Comparison of ENCODE assay signal across 23 cellular contexts in genomic region chr2:102117488-102117887, GRCh38. TPM values are rescaled to one million over a fixed set of nuclear protein-coding genes. Genes with fewer than 3 reads are reported as not detected.
DNase-seq lines count a peak whose midpoint lies in the region; ATAC-seq and TF ChIP-seq lines count a peak whose summit lies in the region.
"Had no signal": no experiment of that assay in that cellular context is flagged by ENCODE, and none has a peak within 500 bp of the region (broad histone marks: within the 10 kb centered on the region; RNA-seq: fewer than 3 reads in every experiment).

No MANE protein-coding gene starts in this region.

- no peak for DNase-seq in activated CD4-positive, alpha-beta memory T cell treated with anti-CD3 and anti-CD28 coated beads for 36 hours
- no peak for DNase-seq in activated CD4-positive, alpha-beta memory T cell treated with anti-CD3 and anti-CD28 coated beads, Interleukin-2, amount 10 ng/mL, durations not matched to agents 7 days and 5 days
- peak; percentile 91 to 96 for DNase-seq in SJSA1 (ENCODE audit: low read depth in 1 of 2, low spot score in 2 of 2)
- peak; percentile 37 for DNase-seq in fibroblast of the aortic adventitia (ENCODE audit: low read depth)
- DNase-seq in prostate gland (ENCODE audit: low spot score) = peak; percentile 68
- no peak for DNase-seq in left colon
- DNase-seq in gastrocnemius medialis = no peak
- no peak for DNase-seq in omental fat pad (ENCODE audit: low spot score)
- DNase-seq: caudate nucleus; effector CD4-positive, alpha-beta T cell; GOT3; Karpas-422; mesendoderm; natural killer cell; NCI-H1092 treated with DMSO at 0.1 percent for 48 hours; NCI-H69; PC-9; stimulated activated CD4-positive, alpha-beta T cell treated with anti-CD3 and anti-CD28 coated beads, Interleukin-4, amount 100 ng/mL, for 24 hours had no signal

- H3K4me1 ChIP-seq in SJSA1 (replicated peaks) = peaks cover 77% of the 10 kb centered on the region
- H3K4me1 ChIP-seq in prostate gland (replicated peaks) = peaks cover 26% of the 10 kb centered on the region
- H3K4me1 ChIP-seq in gastrocnemius medialis = peaks cover 44 to 75% of the 10 kb centered on the region in 2 donors

- no peaks in the 10 kb centered on the region for H3K9me3 Mint-ChIP-seq in activated CD4-positive, alpha-beta memory T cell treated with anti-CD3 and anti-CD28 coated beads for 36 hours
- no peaks in the 10 kb centered on the region for H3K9me3 Mint-ChIP-seq in activated CD4-positive, alpha-beta memory T cell treated with anti-CD3 and anti-CD28 coated beads, Interleukin-2, amount 10 ng/mL, durations not matched to agents 7 days and 5 days
- H3K9me3 Mint-ChIP-seq: natural killer cell had no signal

- no peaks in the 10 kb centered on the region for H3K36me3 ChIP-seq in SJSA1
- no peaks in the 10 kb centered on the region for H3K36me3 ChIP-seq in prostate gland
- no peaks in the 10 kb centered on the region for H3K36me3 ChIP-seq in gastrocnemius medialis
- H3K36me3 ChIP-seq: BLaER1 treated with 17β-estradiol and CSF1 and Interleukin-3, amounts not matched to agents 10 nM and 100 nM had no signal

- peaks cover 55% of the 10 kb centered on the region for H3K4me1 Mint-ChIP-seq in activated CD4-positive, alpha-beta memory T cell treated with anti-CD3 and anti-CD28 coated beads for 36 hours (ENCODE audit: low read depth)
- peaks cover 30% of the 10 kb centered on the region for H3K4me1 Mint-ChIP-seq in activated CD4-positive, alpha-beta memory T cell treated with anti-CD3 and anti-CD28 coated beads, Interleukin-2, amount 10 ng/mL, durations not matched to agents 7 days and 5 days
- H3K4me1 Mint-ChIP-seq: natural killer cell had no signal

- in situ Hi-C loops in gastrocnemius medialis (cut with MboI; ENCODE audit: low sequenced_read_pairs in 4 of 4) = no loop called here

- no peaks in the 10 kb centered on the region for H3K9me3 ChIP-seq in SJSA1 (replicated peaks)
- no peaks in the 10 kb centered on the region for H3K9me3 ChIP-seq in prostate gland
- no peaks in the 10 kb centered on the region for H3K9me3 ChIP-seq in gastrocnemius medialis
- H3K9me3 ChIP-seq: A549 had no signal

- H3K36me3 Mint-ChIP-seq in activated CD4-positive, alpha-beta memory T cell treated with anti-CD3 and anti-CD28 coated beads for 36 hours = peaks cover 5% of the 10 kb centered on the region
- H3K36me3 Mint-ChIP-seq in activated CD4-positive, alpha-beta memory T cell treated with anti-CD3 and anti-CD28 coated beads, Interleukin-2, amount 10 ng/mL, durations not matched to agents 7 days and 5 days (ENCODE audit: low read depth) = no peaks in the 10 kb centered on the region
- H3K36me3 Mint-ChIP-seq: natural killer cell had no signal

- no peak overlapping the region for H3K4me3 Mint-ChIP-seq in activated CD4-positive, alpha-beta memory T cell treated with anti-CD3 and anti-CD28 coated beads for 36 hours
- H3K4me3 Mint-ChIP-seq in activated CD4-positive, alpha-beta memory T cell treated with anti-CD3 and anti-CD28 coated beads, Interleukin-2, amount 10 ng/mL, durations not matched to agents 7 days and 5 days = no peak overlapping the region
- H3K4me3 Mint-ChIP-seq: activated T-helper 1 cell treated with anti-CD3 and anti-CD28 coated beads, Interleukin-12 subunit alpha, Interleukin-12 subunit beta, Interleukin-2, Interleukin-4 antibody, amounts not matched to agents 30 ng/mL and 10 ng/mL and 1 ng/mL, durations not matched to agents 14 hours and 24 hours and 36 hours; natural killer cell had no signal

- POLR2A ChIA-PET in activated CD4-positive, alpha-beta memory T cell treated with anti-CD3 and anti-CD28 coated beads for 36 hours (lab: Charles Lee) = interaction anchor here (0.8 to 1.3 kb wide), 4 partner anchors 19 to 35 kb away, joined by 3 read pairs; no protein-coding TSS in a partner anchor
- POLR2A ChIA-PET in activated CD4-positive, alpha-beta memory T cell treated with anti-CD3 and anti-CD28 coated beads, Interleukin-2, amount 10 ng/mL, durations not matched to agents 7 days and 5 days (lab: Charles Lee) = no interaction called here

- TF ChIP-seq POLR2A in prostate gland (IDR thresholded peaks at IDR 0.05) (no peak), gastrocnemius medialis (IDR thresholded peaks at IDR 0.05) (no peak)

- 45% methylated on average over 7 of the region's 7 CpGs for WGBS in prostate gland

- peak overlapping the region; percentile 46 for H3K27ac Mint-ChIP-seq in activated CD4-positive, alpha-beta memory T cell treated with anti-CD3 and anti-CD28 coated beads for 36 hours
- H3K27ac Mint-ChIP-seq in activated CD4-positive, alpha-beta memory T cell treated with anti-CD3 and anti-CD28 coated beads, Interleukin-2, amount 10 ng/mL, durations not matched to agents 7 days and 5 days = no peak overlapping the region
- H3K27ac Mint-ChIP-seq: activated T-helper 1 cell treated with anti-CD3 and anti-CD28 coated beads, Interleukin-12 subunit alpha, Interleukin-12 subunit beta, Interleukin-2, Interleukin-4 antibody, amounts not matched to agents 30 ng/mL and 10 ng/mL and 1 ng/mL, durations not matched to agents 14 hours and 24 hours and 36 hours; natural killer cell had no signal

- H3K27me3 ChIP-seq in SJSA1 (replicated peaks) (no peaks in the 10 kb centered on the region), prostate gland (replicated peaks; ENCODE audit: insufficient read depth) (no peaks in the 10 kb centered on the region), gastrocnemius medialis (no peaks in the 10 kb centered on the region)
- H3K27me3 ChIP-seq: BLaER1 treated with 17β-estradiol and CSF1 and Interleukin-3, amounts not matched to agents 10 nM and 100 nM had no signal

- H3K27me3 Mint-ChIP-seq in activated CD4-positive, alpha-beta memory T cell treated with anti-CD3 and anti-CD28 coated beads for 36 hours = peaks cover 6% of the 10 kb centered on the region
- peaks cover 16% of the 10 kb centered on the region for H3K27me3 Mint-ChIP-seq in activated CD4-positive, alpha-beta memory T cell treated with anti-CD3 and anti-CD28 coated beads, Interleukin-2, amount 10 ng/mL, durations not matched to agents 7 days and 5 days

- H3K27ac ChIP-seq in SJSA1 (peak overlapping the region; percentile 96), prostate gland (peak overlapping the region; percentile 87 to 90), gastrocnemius medialis (peak overlapping the region in 2 of 4 donors; percentile 34 to 43)
- H3K27ac ChIP-seq: PC-9, SK-N-MC had no signal

- CTCF ChIA-PET in activated CD4-positive, alpha-beta memory T cell treated with anti-CD3 and anti-CD28 coated beads for 36 hours (lab: Charles Lee) = interaction anchor here (1.0 to 1.9 kb wide), 5 partner anchors 11 to 326 kb away, joined by 3 to 9 read pairs (median 5); no protein-coding TSS in a partner anchor
- CTCF ChIA-PET in activated CD4-positive, alpha-beta memory T cell treated with anti-CD3 and anti-CD28 coated beads, Interleukin-2, amount 10 ng/mL, durations not matched to agents 7 days and 5 days (lab: Charles Lee) = no interaction called here

- intact Hi-C loops in activated CD4-positive, alpha-beta memory T cell treated with anti-CD3 and anti-CD28 coated beads for 36 hours (cut with micrococcal nuclease) = no loop called here
- intact Hi-C loops in prostate gland (cut with DNase I) = no loop called here
- intact Hi-C loops in left colon (cut with DNase I, micrococcal nuclease) = no loop called here
- intact Hi-C loops in gastrocnemius medialis (cut with DNase I; ENCODE audit: low total_unique reads) = no loop called here

- H3K4me3 ChIP-seq in SJSA1 (no peak overlapping the region), fibroblast of the aortic adventitia (ENCODE audit: low read depth, low read length) (no peak overlapping the region), prostate gland (no peak overlapping the region), gastrocnemius medialis (no peak overlapping the region)
- H3K4me3 ChIP-seq: A549; BLaER1 treated with 17β-estradiol and CSF1 and Interleukin-3, amounts not matched to agents 10 nM and 100 nM; PC-9; SK-N-MC; smooth muscle cell had no signal

- TF ChIP-seq CTCF in fibroblast of the aortic adventitia (IDR thresholded peaks at IDR 0.05; ENCODE audit: insufficient read depth, low read length) (no peak), prostate gland (IDR thresholded peaks at IDR 0.05) (no peak), gastrocnemius medialis (IDR thresholded peaks at IDR 0.05 in 4 of 5, conservative IDR thresholded peaks at IDR 0.05 in 1 of 5) (no peak), omental fat pad (IDR thresholded peaks at IDR 0.05) (no peak)

- ATAC-seq in left colon (no peak), gastrocnemius medialis (no peak), omental fat pad (ENCODE audit: low FRiP score) (no peak)
- ATAC-seq: A549, natural killer cell had no signal

RNA-seq across cellular contexts. Expression of gene IL1R1, which starts 25.1 kb away (rescaled TPM):
- 10 to 100 TPM; 20.3 to 20.4 TPM for total RNA-seq in activated CD4-positive, alpha-beta memory T cell treated with anti-CD3 and anti-CD28 coated beads for 36 hours
- total RNA-seq in activated CD4-positive, alpha-beta memory T cell treated with anti-CD3 and anti-CD28 coated beads, Interleukin-2, amount 10 ng/mL, durations not matched to agents 7 days and 5 days = 1 to 10 TPM; 1.3 to 1.5 TPM
- 10.0 and 12.7 TPM in 2 replicates for total RNA-seq in SJSA1 (2014; rRNA removed; shearing (Covaris generic))
- total RNA-seq in fibroblast of the aortic adventitia (ENCODE audit: low replicate concordance) (150 and 152 TPM in 2 replicates), prostate gland (100 to 1,000 TPM; 112 to 289 TPM), left colon (10 to 100 TPM; 24.8 to 25.0 TPM), gastrocnemius medialis (10 to 100 TPM; 17.6 to 23.3 (median 19.3) TPM), omental fat pad (100 to 1,000 TPM; 167 to 541 (median 270) TPM)

Comparison
In these comparisons a context has a peak if more than half of its experiments do, and no peak if none do; other contexts are left out.
1. DNase-seq: peak in SJSA1 (2 of 2), fibroblast of the aortic adventitia (single experiment) and prostate gland (single experiment); none in activated CD4-positive, alpha-beta memory T cell treated with anti-CD3 and anti-CD28 coated beads for 36 hours (single experiment), activated CD4-positive, alpha-beta memory T cell treated with anti-CD3 and anti-CD28 coated beads, Interleukin-2, amount 10 ng/mL, durations not matched to agents 7 days and 5 days (single experiment), left colon (0 of 2), gastrocnemius medialis (0 of 2) and omental fat pad (single experiment).